ENCODE assay signal across 9 cellular contexts in genomic region chr22:36659762-36660509, GRCh38. TPM values are rescaled to one million over a fixed set of nuclear protein-coding genes. Genes with fewer than 3 reads are reported as not detected.
A peak's percentile ranks its signal among the peaks of the same experiment; 100 is the strongest.
DNase-seq lines count a peak whose midpoint lies in the region; ATAC-seq and TF ChIP-seq lines count a peak whose summit lies in the region.
"Had no signal": no experiment of that assay in that cellular context is flagged by ENCODE, and none has a peak within 500 bp of the region (broad histone marks: within the 10 kb centered on the region; RNA-seq: fewer than 3 reads in every experiment).

No MANE protein-coding gene starts in this region.

- H3K36me3 Mint-ChIP-seq in activated naive CD4-positive, alpha-beta T cell treated with anti-CD3 and anti-CD28 coated beads, Interleukin-2, amount 10 ng/mL, durations not matched to agents 7 days and 5 days, result no peaks in the 10 kb centered on the region
- H3K36me3 Mint-ChIP-seq: activated naive CD8-positive, alpha-beta T cell treated with anti-CD3 and anti-CD28 coated beads, Interleukin-2, amount 10 ng/mL, durations not matched to agents 7 days and 5 days had no signal

- H3K4me3 ChIP-seq in astrocyte of the cerebellum (ENCODE audit: low read depth, low read length) (peak overlapping the region; percentile 1), hepatocyte (no peak overlapping the region), spleen (no peak overlapping the region)

- TF ChIP-seq POLR2A in spleen (IDR thresholded peaks at IDR 0.05), result no peak

- H3K4me2 ChIP-seq in hepatocyte, result no peak overlapping the region

- no peak for TF ChIP-seq CTCF in astrocyte of the cerebellum (IDR thresholded peaks at IDR 0.05; ENCODE audit: low read depth, low read length, missing control alignments)
- no peak for TF ChIP-seq CTCF in hepatocyte (IDR thresholded peaks at IDR 0.05; ENCODE audit: poor library complexity)
- no peak for TF ChIP-seq CTCF in spleen (IDR thresholded peaks at IDR 0.05 in 8 of 11, conservative IDR thresholded peaks at IDR 0.05 in 3 of 11)

- no peak overlapping the region for H3K4me3 Mint-ChIP-seq in activated naive CD4-positive, alpha-beta T cell treated with anti-CD3 and anti-CD28 coated beads, Interleukin-2, amount 10 ng/mL, durations not matched to agents 7 days and 5 days
- H3K4me3 Mint-ChIP-seq: activated naive CD8-positive, alpha-beta T cell treated with anti-CD3 and anti-CD28 coated beads, Interleukin-2, amount 10 ng/mL, durations not matched to agents 7 days and 5 days had no signal

- intact Hi-C loops in spleen (cut with DNase I; ENCODE audit: low total_unique reads), result no loop called here

- H4K20me1 ChIP-seq in hepatocyte (ENCODE audit: insufficient read depth, poor library complexity, severe bottlenecking), result no peaks in the 10 kb centered on the region

- H3K27me3 Mint-ChIP-seq in activated naive CD4-positive, alpha-beta T cell treated with anti-CD3 and anti-CD28 coated beads, Interleukin-2, amount 10 ng/mL, durations not matched to agents 7 days and 5 days, result peaks cover 32% of the 10 kb centered on the region

- CTCF ChIA-PET in activated naive CD4-positive, alpha-beta T cell treated with anti-CD3 and anti-CD28 coated beads, Interleukin-2, amount 10 ng/mL, durations not matched to agents 7 days and 5 days (lab: Charles Lee), result no interaction called here

- WGBS in hepatocyte (ENCODE audit: low lambda C conversion rate, missing lambda C conversion rate), result 80% methylated on average over 19 of the region's 19 CpGs
- WGBS in spleen, 5 donors, result 30 to 43% (median 38%) methylated on average over 16 to 19 of the region's 19 CpGs

- H3K4me1 ChIP-seq in hepatocyte (ENCODE audit: insufficient read depth) (no peaks in the 10 kb centered on the region), spleen (peaks cover 0 to 12% (median 0%) of the 10 kb centered on the region in 6 donors)

- H3K9me3 Mint-ChIP-seq in activated naive CD4-positive, alpha-beta T cell treated with anti-CD3 and anti-CD28 coated beads, Interleukin-2, amount 10 ng/mL, durations not matched to agents 7 days and 5 days, result no peaks in the 10 kb centered on the region
- H3K9me3 Mint-ChIP-seq: activated naive CD8-positive, alpha-beta T cell treated with anti-CD3 and anti-CD28 coated beads, Interleukin-2, amount 10 ng/mL, durations not matched to agents 7 days and 5 days had no signal

- no peak overlapping the region for H2AFZ ChIP-seq in hepatocyte

- no peak overlapping the region for H3K27ac Mint-ChIP-seq in activated naive CD4-positive, alpha-beta T cell treated with anti-CD3 and anti-CD28 coated beads, Interleukin-2, amount 10 ng/mL, durations not matched to agents 7 days and 5 days
- H3K27ac Mint-ChIP-seq: activated naive CD8-positive, alpha-beta T cell treated with anti-CD3 and anti-CD28 coated beads, Interleukin-2, amount 10 ng/mL, durations not matched to agents 7 days and 5 days had no signal

- H3K27me3 ChIP-seq in hepatocyte, result no peaks in the 10 kb centered on the region
- peaks cover 0 to 81% (median 2%) of the 10 kb centered on the region in 7 donors for H3K27me3 ChIP-seq in spleen (replicated peaks in 1 of 7)

- ATAC-seq in GM21381 (IDR thresholded peaks at IDR 0.05; ENCODE audit: unreplicated experiment), result no peak

- peak; percentile 10 for DNase-seq in activated naive CD4-positive, alpha-beta T cell treated with Interleukin-2 at 50 U/mL for 16 hours
- DNase-seq in activated naive CD4-positive, alpha-beta T cell treated with anti-CD3 and anti-CD28 coated beads, Interleukin-2, amount 10 ng/mL, durations not matched to agents 7 days and 5 days, result no peak
- peak; percentile 64 for DNase-seq in NCI-H524 treated with DMSO at 0.1 percent for 48 hours (lab: John Stamatoyannopoulos, UW)
- peak; percentile 82 for DNase-seq in astrocyte of the cerebellum (ENCODE audit: low read depth)
- DNase-seq in hepatocyte (ENCODE audit: low spot score), result peak; percentile 77
- peak; percentile 84 for DNase-seq in spleen
- DNase-seq in T-helper 1 cell, result no peak
- DNase-seq: activated naive CD8-positive, alpha-beta T cell treated with anti-CD3 and anti-CD28 coated beads, Interleukin-2, amount 10 ng/mL, durations not matched to agents 7 days and 5 days had no signal

- no peaks in the 10 kb centered on the region for H3K36me3 ChIP-seq in hepatocyte (replicated peaks; ENCODE audit: insufficient read depth, low read depth)
- H3K36me3 ChIP-seq in spleen, result no peaks in the 10 kb centered on the region

- H3K27ac ChIP-seq in hepatocyte (no peak overlapping the region), spleen (peak overlapping the region in 1 of 8 donors; percentile 6)

- in situ Hi-C loops in astrocyte of the cerebellum (cut with HindIII; ENCODE audit: low sequenced_read_pairs), result no loop called here

- no peaks in the 10 kb centered on the region for H3K79me2 ChIP-seq in hepatocyte

- H3K9me3 ChIP-seq in hepatocyte (ENCODE audit: low read depth) (no peaks in the 10 kb centered on the region), spleen (peaks cover 0 to 2% (median 0%) of the 10 kb centered on the region in 8 donors)

- H3K4me1 Mint-ChIP-seq in activated naive CD4-positive, alpha-beta T cell treated with anti-CD3 and anti-CD28 coated beads, Interleukin-2, amount 10 ng/mL, durations not matched to agents 7 days and 5 days, result no peaks in the 10 kb centered on the region
- H3K4me1 Mint-ChIP-seq: activated naive CD8-positive, alpha-beta T cell treated with anti-CD3 and anti-CD28 coated beads, Interleukin-2, amount 10 ng/mL, durations not matched to agents 7 days and 5 days had no signal

- no peaks in the 10 kb centered on the region for H3K9me2 ChIP-seq in hepatocyte (replicated peaks; ENCODE audit: insufficient read depth)

RNA-seq across cellular contexts. Expression of gene CACNG2, which starts 43.6 kb away (rescaled TPM):
- total RNA-seq in hepatocyte, result not detected in 2 replicates
- polyA plus RNA-seq in hepatocyte, result not detected in 2 replicates
- total RNA-seq in spleen, result not detected
- polyA plus RNA-seq in spleen, result not detected
- total RNA-seq: activated naive CD8-positive, alpha-beta T cell treated with anti-CD3 and anti-CD28 coated beads, Interleukin-2, amount 10 ng/mL, durations not matched to agents 7 days and 5 days had no signal

Comparison
In these comparisons a context has a peak if more than half of its experiments do, and no peak if none do; other contexts are left out.
1. DNase-seq: peak in activated naive CD4-positive, alpha-beta T cell treated with Interleukin-2 at 50 U/mL for 16 hours (single experiment), NCI-H524 treated with DMSO at 0.1 percent for 48 hours (single experiment), astrocyte of the cerebellum (single experiment), hepatocyte (single experiment) and spleen (single experiment); none in activated naive CD4-positive, alpha-beta T cell treated with anti-CD3 and anti-CD28 coated beads, Interleukin-2, amount 10 ng/mL, durations not matched to agents 7 days and 5 days (single experiment) and T-helper 1 cell (0 of 5).